Comparison of ENCODE assay signal across 22 cellular contexts in the genomic region with DNA sequence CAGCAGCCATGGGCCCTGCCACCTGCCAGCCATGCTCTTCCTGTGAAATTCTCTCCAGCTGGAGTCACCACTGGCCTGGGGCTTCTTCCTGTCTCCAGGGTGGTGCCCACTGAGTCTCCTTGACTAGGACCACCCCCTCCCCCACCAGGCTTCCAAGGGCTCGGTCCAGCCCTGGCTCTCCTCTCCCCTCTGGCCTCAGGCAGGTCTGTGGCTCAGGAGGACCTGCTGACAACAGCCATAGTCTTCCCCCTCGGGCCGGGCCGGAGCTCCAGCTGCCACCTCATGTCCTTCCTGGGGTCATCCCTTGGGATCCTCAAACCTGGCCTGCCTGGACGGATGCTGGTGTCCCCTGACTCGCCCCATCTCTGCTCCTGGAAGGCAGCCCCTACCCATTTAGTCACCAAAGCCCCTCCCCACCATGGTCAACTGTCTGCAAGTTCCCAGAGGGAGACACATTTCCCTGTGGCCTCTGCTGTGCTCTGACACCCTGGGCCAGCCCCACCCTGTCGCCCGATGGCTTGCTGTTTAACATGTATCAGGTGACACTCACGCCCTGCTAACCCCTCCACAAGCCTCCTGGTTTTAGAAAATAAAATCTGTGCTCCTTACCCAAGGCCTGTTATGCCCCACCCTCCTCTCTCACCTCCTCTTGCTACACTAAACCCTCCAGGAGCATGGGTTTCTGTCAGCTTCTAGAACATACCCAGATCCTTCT.
DNase-seq lines count a peak whose midpoint lies in the region; ATAC-seq, FAIRE-seq and TF ChIP-seq lines count a peak whose summit lies in the region.
"Had no signal": no experiment of that assay in that cellular context is flagged by ENCODE, and none has a peak within 500 bp of the region (broad histone marks: within the 10 kb centered on the region; RNA-seq: fewer than 3 reads in every experiment).

No MANE protein-coding gene starts in this region.

- no peak for FAIRE-seq in H1 (lab: Jason Lieb, UNC)
- FAIRE-seq: GM12878, RCC 7860 had no signal

- H4K8ac ChIP-seq in H1 (ENCODE audit: extremely low read depth, insufficient read depth, low read length) (no peak overlapping the region), neuronal stem cell (ENCODE audit: low read depth, low read length) (no peak overlapping the region)

- H3K23ac ChIP-seq in H1 (ENCODE audit: insufficient read length) (no peak overlapping the region), neuronal stem cell (ENCODE audit: low read depth, low read length, poor library complexity) (no peak overlapping the region)

- H4K91ac ChIP-seq in H1 (replicated peaks; ENCODE audit: insufficient read length, low read length) (no peak overlapping the region), neuronal stem cell (ENCODE audit: low read depth, low read length, poor library complexity) (no peak overlapping the region)

- no peaks in the 10 kb centered on the region for H3K36me3 Mint-ChIP-seq in activated CD4-positive, alpha-beta T cell treated with anti-CD3 and anti-CD28 coated beads, Interleukin-2, amount 10 ng/mL, durations not matched to agents 7 days and 5 days (ENCODE audit: low read depth)
- H3K36me3 Mint-ChIP-seq: CD4-positive, alpha-beta memory T cell had no signal

- H2AFZ ChIP-seq in H1 (ENCODE audit: low read length) (no peak overlapping the region), neuronal stem cell (ENCODE audit: low read length) (no peak overlapping the region)
- H2AFZ ChIP-seq: GM23248 had no signal

- H2BK12ac ChIP-seq in H1 (ENCODE audit: low read depth, low read length) = 0 out of 2 replicates have a peak overlapping the region, but pooled peaks have one; percentile 17
- peak overlapping the region; percentile 34 for H2BK12ac ChIP-seq in neuronal stem cell (ENCODE audit: low read length)

- TF ChIP-seq EP300 in H1 (IDR thresholded peaks at IDR 0.05; ENCODE audit: borderline replicate concordance in 1 of 2, low read depth in 2 of 2, low read length in 2 of 2) = no peak

- no peak for TF ChIP-seq POLR2A in H1 (IDR thresholded peaks at IDR 0.05; ENCODE audit: control extremely low read depth in 1 of 2, low read depth in 2 of 2, low read length in 2 of 2)

- H2BK5ac ChIP-seq in H1 (ENCODE audit: low read depth, low read length) (no peak overlapping the region), neuronal stem cell (ENCODE audit: low read length) (peak overlapping the region; percentile 9)

- no peaks in the 10 kb centered on the region for H4K20me1 ChIP-seq in H1 (replicated peaks in 1 of 2; ENCODE audit: control insufficient read depth in 1 of 2, insufficient read depth in 2 of 2, low read length in 2 of 2)

- no peak overlapping the region for H3K27ac ChIP-seq in H1 (ENCODE audit: low read depth, low read length)
- H3K27ac ChIP-seq in neuronal stem cell (replicated peaks; ENCODE audit: low read length) = no peak overlapping the region
- H3K27ac ChIP-seq: GM23248 had no signal

- no peak overlapping the region for H2AK5ac ChIP-seq in H1 (ENCODE audit: low read depth, low read length)
- peak overlapping the region; percentile 79 for H2AK5ac ChIP-seq in neuronal stem cell (ENCODE audit: low read depth, low read length)

- POLR2A ChIA-PET in H1 (lab: Charles Lee; ENCODE audit: partially characterized antibody) = no interaction called here
- POLR2A ChIA-PET in activated CD4-positive, alpha-beta T cell treated with anti-CD3 and anti-CD28 coated beads, Interleukin-2, amount 10 ng/mL, durations not matched to agents 7 days and 5 days (lab: Charles Lee) = no interaction called here

- H2BK15ac ChIP-seq in H1 (ENCODE audit: low read length) (no peak overlapping the region), neuronal stem cell (ENCODE audit: low read length) (peak overlapping the region; percentile 59)

- H3K4me2 ChIP-seq in H1 (ENCODE audit: insufficient read depth in 1 of 2, low read depth in 2 of 2, low read length in 2 of 2) (no peak overlapping the region), neuronal stem cell (ENCODE audit: insufficient read depth, low read length, poor library complexity, severe bottlenecking) (no peak overlapping the region)

- no peaks in the 10 kb centered on the region for H3K23me2 ChIP-seq in H1 (ENCODE audit: low read depth, low read length)

- DNase-seq in NCI-H2171 treated with DMSO at 0.1 percent for 48 hours (lab: John Stamatoyannopoulos, UW) (peak; percentile 64), NCI-H2171 (lab: John Stamatoyannopoulos, UW) (no peak), NCI-H2107 (lab: John Stamatoyannopoulos, UW) (peak; percentile 32), H1 (ENCODE audit: low read depth in 1 of 2, low spot score in 2 of 2) (no peak), neuronal stem cell (ENCODE audit: low spot score) (no peak)
- no peak for DNase-seq in activated CD4-positive, alpha-beta T cell treated with anti-CD3 and anti-CD28 coated beads, Interleukin-2, amount 10 ng/mL, durations not matched to agents 7 days and 5 days
- DNase-seq: BE2C; CD4-positive, alpha-beta memory T cell; DMS153; GM23248; Kasumi-1; MG63; NCI-H1048; NCI-H1436; NCI-H2081 treated with DMSO at 0.1 percent for 48 hours; NCI-H69; NK-92 treated with Interleukin-12 subunit alpha and Interleukin-12 subunit beta, amount 100 ng/mL, for 24 hours; Right ventricle myocardium superior had no signal

- no peak overlapping the region for H3K27ac Mint-ChIP-seq in activated CD4-positive, alpha-beta T cell treated with anti-CD3 and anti-CD28 coated beads, Interleukin-2, amount 10 ng/mL, durations not matched to agents 7 days and 5 days

- H3K79me1 ChIP-seq in H1 (ENCODE audit: low read depth, low read length) (no peaks in the 10 kb centered on the region), neuronal stem cell (ENCODE audit: low read depth, low read length) (no peaks in the 10 kb centered on the region)

- H3K56ac ChIP-seq in H1 (replicated peaks; ENCODE audit: insufficient read length, low read depth, low read length) = no peak overlapping the region

- WGBS in H1 (ENCODE audit: extremely low coverage in 1 of 2, insufficient coverage in 1 of 2, insufficient read length in 1 of 2, insufficient replicate concordance in 2 of 2, low coverage in 1 of 2, low lambda C conversion rate in 2 of 2, missing lambda C conversion rate in 1 of 2), 2 experiments = 80% methylated on average over 6 of the region's 9 CpGs; no CpG with 5 or more reads in 1 of the 2 experiments
- WGBS in neuronal stem cell (ENCODE audit: extremely low coverage in 2 of 2, insufficient read length in 2 of 2, insufficient replicate concordance in 1 of 2), 2 donors = no CpG with 5 or more reads among the region's 9 CpGs

- H3K4me3 Mint-ChIP-seq in activated CD4-positive, alpha-beta T cell treated with anti-CD3 and anti-CD28 coated beads, Interleukin-2, amount 10 ng/mL, durations not matched to agents 7 days and 5 days = no peak overlapping the region
- H3K4me3 Mint-ChIP-seq: CD4-positive, alpha-beta memory T cell had no signal

- H3K9me3 ChIP-seq in H1 (ENCODE audit: insufficient read depth in 2 of 2, low read depth in 1 of 2, low read length in 1 of 2) (no peaks in the 10 kb centered on the region), neuronal stem cell (replicated peaks in 1 of 2; ENCODE audit: control insufficient read depth in 2 of 2, insufficient read depth in 1 of 2, low read depth in 1 of 2, low read length in 2 of 2) (no peaks in the 10 kb centered on the region)
- H3K9me3 ChIP-seq: BE2C, MG63 had no signal

- H2BK20ac ChIP-seq in H1 (ENCODE audit: low read length) = no peak overlapping the region

- H2BK120ac ChIP-seq in H1 (replicated peaks; ENCODE audit: low read depth, low read length) (no peak overlapping the region), neuronal stem cell (ENCODE audit: low read depth, low read length) (peak overlapping the region; percentile 48)

- no peaks in the 10 kb centered on the region for H3K4me1 Mint-ChIP-seq in activated CD4-positive, alpha-beta T cell treated with anti-CD3 and anti-CD28 coated beads, Interleukin-2, amount 10 ng/mL, durations not matched to agents 7 days and 5 days
- H3K4me1 Mint-ChIP-seq: CD4-positive, alpha-beta memory T cell had no signal

- no peaks in the 10 kb centered on the region; a peak in 1 of 7 replicates for H3K27me3 ChIP-seq in H1 (replicated peaks in 1 of 4; ENCODE audit: control insufficient read depth in 3 of 4, extremely low read depth in 1 of 4, insufficient read depth in 3 of 4, low read length in 3 of 4)
- H3K27me3 ChIP-seq in neuronal stem cell (ENCODE audit: control insufficient read depth in 3 of 3, insufficient read depth in 3 of 3, low read depth in 1 of 3, low read length in 3 of 3) = no peaks in the 10 kb centered on the region

- H3K4me1 ChIP-seq in H1 (replicated peaks in 1 of 4; ENCODE audit: control insufficient read depth in 3 of 4, insufficient read depth in 4 of 4, low read length in 3 of 4) (peaks cover 0 to 4% (median 2%) of the 10 kb centered on the region in 4 experiments; a peak in 3 of 7 replicates), neuronal stem cell (ENCODE audit: control insufficient read depth in 2 of 2, insufficient read depth in 1 of 2, low read depth in 1 of 2, low read length in 2 of 2) (peaks cover 0 to 15% of the 10 kb centered on the region in 2 donors)
- H3K4me1 ChIP-seq: BE2C had no signal

- H3K4me3 ChIP-seq in H1 (ENCODE audit: extremely low read depth in 1 of 4, insufficient read depth in 2 of 4, low read depth in 3 of 4, low read length in 4 of 4) (no peak overlapping the region), neuronal stem cell (ENCODE audit: low read length in 2 of 2) (no peak overlapping the region)
- H3K4me3 ChIP-seq: GM12878, GM23248, MG63 had no signal

- H3K4ac ChIP-seq in H1 (replicated peaks; ENCODE audit: insufficient read length, low read depth, low read length) (no peak overlapping the region), neuronal stem cell (ENCODE audit: low read length) (no peak overlapping the region)

- H3K9ac ChIP-seq in H1 (replicated peaks in 1 of 4; ENCODE audit: extremely low read depth in 1 of 4, low read depth in 3 of 4, low read length in 3 of 4) (no peak overlapping the region), neuronal stem cell (ENCODE audit: low read depth, low read length, poor library complexity) (no peak overlapping the region)
- H3K9ac ChIP-seq: GM23248 had no signal

- no peak for TF ChIP-seq CTCF in H1 (IDR thresholded peaks at IDR 0.05; ENCODE audit: control extremely low read depth in 1 of 3, insufficient read depth in 1 of 3, low read depth in 1 of 3, low read length in 3 of 3)

- CTCF ChIA-PET in H1 (lab: Charles Lee; ENCODE audit: partially characterized antibody) = interaction anchor here (0.6 to 6.5 kb wide), 5 partner anchors 14 to 244 kb away, joined by 3 to 27 read pairs (median 4); no protein-coding TSS in a partner anchor
- CTCF ChIA-PET in activated CD4-positive, alpha-beta T cell treated with anti-CD3 and anti-CD28 coated beads, Interleukin-2, amount 10 ng/mL, durations not matched to agents 7 days and 5 days (lab: Charles Lee) = no interaction called here

- no peaks in the 10 kb centered on the region for H3K27me3 Mint-ChIP-seq in activated CD4-positive, alpha-beta T cell treated with anti-CD3 and anti-CD28 coated beads, Interleukin-2, amount 10 ng/mL, durations not matched to agents 7 days and 5 days

- H3K79me2 ChIP-seq in H1 (ENCODE audit: control insufficient read depth in 1 of 2, insufficient read depth in 2 of 2, low read length in 2 of 2) = no peaks in the 10 kb centered on the region

- no peaks in the 10 kb centered on the region for H3K9me3 Mint-ChIP-seq in activated CD4-positive, alpha-beta T cell treated with anti-CD3 and anti-CD28 coated beads, Interleukin-2, amount 10 ng/mL, durations not matched to agents 7 days and 5 days
- H3K9me3 Mint-ChIP-seq: CD4-positive, alpha-beta memory T cell had no signal

- no peak overlapping the region for H4K5ac ChIP-seq in H1 (ENCODE audit: insufficient read length, low read depth, low read length)

- H3K36me3 ChIP-seq in H1 (ENCODE audit: control insufficient read depth in 2 of 4, insufficient read depth in 4 of 4, low read length in 3 of 4) = no peaks in the 10 kb centered on the region
- H3K36me3 ChIP-seq in neuronal stem cell (replicated peaks in 1 of 2; ENCODE audit: control insufficient read depth in 2 of 2, insufficient read depth in 2 of 2, low read length in 2 of 2) = no peaks in the 10 kb centered on the region
- H3K36me3 ChIP-seq: BE2C, MG63 had no signal

- no peak overlapping the region for H3K18ac ChIP-seq in H1 (ENCODE audit: extremely low read depth, low read length)
- peak overlapping the region; percentile 35 for H3K18ac ChIP-seq in neuronal stem cell (ENCODE audit: low read length)

- ATAC-seq in GM19455 (IDR thresholded peaks at IDR 0.05; ENCODE audit: unreplicated experiment) (no peak), HG02981 (IDR thresholded peaks at IDR 0.05; ENCODE audit: unreplicated experiment) (no peak)
- ATAC-seq: GM12878 had no signal

- H3K14ac ChIP-seq in H1 (ENCODE audit: insufficient read length) = no peak overlapping the region
- H3K14ac ChIP-seq in neuronal stem cell (ENCODE audit: low read length) = no peak overlapping the region

- no peak for TF ChIP-seq RAD21 in H1 (IDR thresholded peaks at IDR 0.05 in 1 of 2, conservative IDR thresholded peaks at IDR 0.05 in 1 of 2; ENCODE audit: low read depth in 2 of 2, low read length in 2 of 2)

Comparison
In these comparisons a context has a peak if more than half of its experiments do, and no peak if none do; other contexts are left out.
1. DNase-seq: peak in NCI-H2171 treated with DMSO at 0.1 percent for 48 hours (single experiment) and NCI-H2107 (single experiment); none in NCI-H2171 (single experiment), H1 (0 of 2), neuronal stem cell (single experiment) and activated CD4-positive, alpha-beta T cell treated with anti-CD3 and anti-CD28 coated beads, Interleukin-2, amount 10 ng/mL, durations not matched to agents 7 days and 5 days (single experiment).